In the genomic region with DNA sequence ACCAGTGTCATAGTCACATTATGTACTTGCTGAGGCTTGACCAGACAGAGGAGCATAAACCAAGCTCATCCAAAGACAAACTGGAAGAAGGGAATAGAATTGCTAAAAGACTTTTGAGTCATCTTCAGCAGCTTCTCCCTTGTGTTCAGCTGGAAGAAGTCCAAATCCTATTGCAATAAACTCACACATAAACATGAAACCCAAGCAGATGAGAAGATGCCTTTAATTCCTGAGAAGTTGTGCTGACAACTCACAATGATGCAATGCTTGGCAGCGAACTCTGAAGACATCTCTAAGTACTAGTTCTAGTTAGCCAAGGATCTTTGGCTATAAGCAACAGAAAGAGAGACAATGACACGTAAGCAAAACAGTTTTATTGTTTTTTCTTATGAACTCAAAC, we compare ENCODE assay signal across 14 cellular contexts.
DNase-seq lines count a peak whose midpoint lies in the region; ATAC-seq, FAIRE-seq and TF ChIP-seq lines count a peak whose summit lies in the region.
"Had no signal": no experiment of that assay in that cellular context is flagged by ENCODE, and none has a peak within 500 bp of the region (broad histone marks: within the 10 kb centered on the region; RNA-seq: fewer than 3 reads in every experiment).

No MANE protein-coding gene starts in this region.

- H3K9ac ChIP-seq in IMR-90 (ENCODE audit: low read depth, low read length) (no peak overlapping the region), colonic mucosa (ENCODE audit: low read depth in 2 of 2, low read length in 2 of 2) (no peak overlapping the region), mesenchymal stem cell (ENCODE audit: low read length) (no peak overlapping the region), HepG2 (ENCODE audit: insufficient read depth, low read depth, low read length) (no peak overlapping the region)

- H2AK5ac ChIP-seq in IMR-90 (ENCODE audit: low read depth, low read length) (no peak overlapping the region), mesenchymal stem cell (ENCODE audit: low read length, severe bottlenecking) (no peak overlapping the region)

- H3K4me1 ChIP-seq in IMR-90 (ENCODE audit: control insufficient read depth, insufficient read depth, low read length) (no peaks in the 10 kb centered on the region), colonic mucosa (no peaks in the 10 kb centered on the region), mesenchymal stem cell (ENCODE audit: control insufficient read depth, insufficient read depth, low read depth, low read length) (no peaks in the 10 kb centered on the region), HepG2 (ENCODE audit: insufficient read depth, low read length) (no peaks in the 10 kb centered on the region)
- H3K4me1 ChIP-seq: adrenal gland, psoas muscle, vagina had no signal

- H2BK120ac ChIP-seq in IMR-90 (ENCODE audit: low read depth, low read length) = no peak overlapping the region
- no peak overlapping the region for H2BK120ac ChIP-seq in mesenchymal stem cell (ENCODE audit: low read depth, low read length)

- H3K27me3 ChIP-seq in AG04450 (ENCODE audit: control insufficient read depth, insufficient read depth, low read length) = no peaks in the 10 kb centered on the region
- H3K27me3 ChIP-seq in IMR-90 (ENCODE audit: control insufficient read depth, insufficient read depth, low read length) = no peaks in the 10 kb centered on the region
- no peaks in the 10 kb centered on the region for H3K27me3 ChIP-seq in colonic mucosa
- H3K27me3 ChIP-seq in mesenchymal stem cell (ENCODE audit: control insufficient read depth in 1 of 2, insufficient read depth in 1 of 2, low read length in 2 of 2) = no peaks in the 10 kb centered on the region
- H3K27me3 ChIP-seq in HepG2 (ENCODE audit: control insufficient read depth in 1 of 2, insufficient read depth in 2 of 2, low read length in 2 of 2) = no peaks in the 10 kb centered on the region
- H3K27me3 ChIP-seq: adrenal gland, vagina had no signal

- no peaks in the 10 kb centered on the region for H3K79me2 ChIP-seq in HepG2 (ENCODE audit: insufficient read depth, low read length)

- H2AFZ ChIP-seq in IMR-90 (replicated peaks; ENCODE audit: low read length, poor library complexity) (no peak overlapping the region), mesenchymal stem cell (ENCODE audit: low read depth, low read length) (no peak overlapping the region), HepG2 (ENCODE audit: low read length) (no peak overlapping the region)

- H3K4me3 ChIP-seq in AG04450 (ENCODE audit: low read depth, low read length) (no peak overlapping the region), IMR-90 (ENCODE audit: insufficient read depth, low read depth, low read length) (no peak overlapping the region), colonic mucosa (no peak overlapping the region), mesenchymal stem cell (ENCODE audit: insufficient read depth in 1 of 2, low read depth in 1 of 2, low read length in 2 of 2) (no peak overlapping the region), HepG2 (replicated peaks in 1 of 3; ENCODE audit: insufficient read depth in 1 of 3, low read depth in 2 of 3, low read length in 3 of 3) (no peak overlapping the region)
- H3K4me3 ChIP-seq: adrenal gland, psoas muscle, vagina had no signal

- H3K79me1 ChIP-seq in IMR-90 (ENCODE audit: low read depth in 1 of 2, low read length in 2 of 2) (no peaks in the 10 kb centered on the region), mesenchymal stem cell (replicated peaks; ENCODE audit: low read length, poor library complexity, severe bottlenecking) (no peaks in the 10 kb centered on the region)

- H3K36me3 ChIP-seq in IMR-90 (ENCODE audit: control insufficient read depth, insufficient read depth, low read length) (no peaks in the 10 kb centered on the region), colonic mucosa (no peaks in the 10 kb centered on the region), mesenchymal stem cell (ENCODE audit: control insufficient read depth in 1 of 2, insufficient read depth in 2 of 2, low read depth in 1 of 2, low read length in 2 of 2) (no peaks in the 10 kb centered on the region), HepG2 (replicated peaks in 1 of 2; ENCODE audit: control insufficient read depth in 1 of 2, insufficient read depth in 2 of 2, low read length in 2 of 2) (no peaks in the 10 kb centered on the region)
- H3K36me3 ChIP-seq: adrenal gland, vagina had no signal

- no peak for TF ChIP-seq EP300 in HepG2 (IDR thresholded peaks at IDR 0.05; ENCODE audit: low read depth in 2 of 2, low read length in 2 of 2)
- TF ChIP-seq EP300 in HepG2 (CRISPR knock-in tag; IDR thresholded peaks at IDR 0.05; ENCODE audit: borderline replicate concordance) = no peak

- H4K5ac ChIP-seq in IMR-90 (ENCODE audit: low read depth, low read length) = no peak overlapping the region

- H2BK15ac ChIP-seq in IMR-90 (ENCODE audit: low read depth, low read length) = no peak overlapping the region
- H2BK15ac ChIP-seq in mesenchymal stem cell (ENCODE audit: low read depth, poor library complexity, severe bottlenecking) = no peak overlapping the region

- intact Hi-C loops in IMR-90 (cut with micrococcal nuclease) (loop anchor here (2.0 to 10.0 kb wide), 2 partner anchors 114 to 608 kb away; no protein-coding TSS in a partner anchor), colonic mucosa (cut with DNase I) (no loop called here), HepG2 (cut with micrococcal nuclease; ENCODE audit: unreplicated experiment) (no loop called here)

- H3K56ac ChIP-seq in IMR-90 (ENCODE audit: extremely low read depth, insufficient read depth, low read length) = no peak overlapping the region

- ATAC-seq in IMR-90 (ENCODE audit: low read depth) (peak; percentile 87), HepG2 (no peak), HG03469 (IDR thresholded peaks at IDR 0.05; ENCODE audit: unreplicated experiment) (no peak), GM19351 (IDR thresholded peaks at IDR 0.05; ENCODE audit: unreplicated experiment) (no peak)
- ATAC-seq: activated CD4-positive, CD25-positive, alpha-beta regulatory T cell treated with anti-CD3 and anti-CD28 coated beads, Interleukin-2, amount 50 U/mL, for 24 hours; SK-N-SH treated with all-trans-retinoic acid at 6 μM for 48 hours had no signal

- H4K91ac ChIP-seq in IMR-90 (ENCODE audit: insufficient read depth, low read depth, low read length) = no peak overlapping the region
- H4K91ac ChIP-seq in mesenchymal stem cell (ENCODE audit: low read length) = no peak overlapping the region

- no peak for TF ChIP-seq RAD21 in IMR-90 (IDR thresholded peaks at IDR 0.05; ENCODE audit: low read length)
- TF ChIP-seq RAD21 in HepG2 (CRISPR knock-in tag; IDR thresholded peaks at IDR 0.05) = no peak

- dilution Hi-C loops in IMR-90 (cut with HindIII; ENCODE audit: low sequenced_read_pairs, unreplicated experiment) = no loop called here

- H3K18ac ChIP-seq in IMR-90 (ENCODE audit: low read depth, low read length) (no peak overlapping the region), mesenchymal stem cell (ENCODE audit: low read depth in 1 of 2, low read length in 2 of 2) (no peak overlapping the region)

- H3K27ac ChIP-seq in AG04450 (ENCODE audit: low read depth, low read length) = no peak overlapping the region
- H3K27ac ChIP-seq in IMR-90 (ENCODE audit: insufficient read depth, low read length) = no peak overlapping the region
- no peak overlapping the region for H3K27ac ChIP-seq in colonic mucosa
- H3K27ac ChIP-seq in mesenchymal stem cell (ENCODE audit: low read length, poor library complexity, severe bottlenecking) = no peak overlapping the region
- H3K27ac ChIP-seq in HepG2 (ENCODE audit: extremely low read length, insufficient read depth, low read length) = no peak overlapping the region
- H3K27ac ChIP-seq: adrenal gland, psoas muscle, vagina had no signal

- H2BK12ac ChIP-seq in mesenchymal stem cell (ENCODE audit: low read length in 2 of 2) = no peak overlapping the region

- H4K20me1 ChIP-seq in IMR-90 (ENCODE audit: insufficient read depth, low read length) (no peaks in the 10 kb centered on the region), HepG2 (ENCODE audit: insufficient read depth, low read length) (no peaks in the 10 kb centered on the region)

- H3K23ac ChIP-seq in IMR-90 (ENCODE audit: low read depth, low read length) (no peak overlapping the region), mesenchymal stem cell (ENCODE audit: low read length in 2 of 2) (no peak overlapping the region)

- in situ Hi-C loops in IMR-90 (cut with MboI; ENCODE audit: low sequenced_read_pairs) (no loop called here), HepG2 (cut with HindIII; ENCODE audit: extremely low pct_ligation_motif_present, low pct_unique_long_range_greater_than_20kb) (no loop called here)

- H2AK9ac ChIP-seq in IMR-90 (replicated peaks; ENCODE audit: low read depth, low read length, poor library complexity) = no peak overlapping the region

- POLR2A ChIA-PET in AG04450 (lab: Yijun Ruan, JAX) (no interaction called here), IMR-90 (lab: Charles Lee; ENCODE audit: unreplicated experiment) (no interaction called here), HepG2 (lab: Yijun Ruan, JAX) (no interaction called here)

- H2BK20ac ChIP-seq in IMR-90 (ENCODE audit: low read depth, low read length) = no peak overlapping the region

- no peak for FAIRE-seq in HepG2 (lab: Jason Lieb, UNC)

- no peaks in the 10 kb centered on the region for H3K9me3 ChIP-seq in AG04450 (ENCODE audit: control insufficient read depth, insufficient read depth, low read length)
- no peaks in the 10 kb centered on the region for H3K9me3 ChIP-seq in IMR-90 (ENCODE audit: control insufficient read depth, insufficient read depth, low read length)
- no peaks in the 10 kb centered on the region for H3K9me3 ChIP-seq in colonic mucosa
- H3K9me3 ChIP-seq in mesenchymal stem cell (ENCODE audit: control insufficient read depth, low read length) = no peaks in the 10 kb centered on the region
- H3K9me3 ChIP-seq in HepG2 (ENCODE audit: low read length) = no peaks in the 10 kb centered on the region; the same call in 1 of the 2 replicates
- H3K9me3 ChIP-seq: adrenal gland, vagina had no signal

- H4K8ac ChIP-seq in IMR-90 (ENCODE audit: low read depth in 2 of 2, low read length in 2 of 2) = no peak overlapping the region
- no peak overlapping the region for H4K8ac ChIP-seq in mesenchymal stem cell (ENCODE audit: low read length)

- WGBS in IMR-90 (ENCODE audit: extremely low coverage in 2 of 2, insufficient read length in 1 of 2), 2 experiments = 17% methylated on average over 1 of the region's 2 CpGs; no CpG with 5 or more reads in 1 of the 2 experiments
- 44% methylated on average over 1 of the region's 2 CpGs for WGBS in mesenchymal stem cell
- WGBS in HepG2 (ENCODE audit: low lambda C conversion rate) = 0% methylated on average over 2 of the region's 2 CpGs

- TF ChIP-seq CTCF in AG04450 (IDR thresholded peaks at IDR 0.05; ENCODE audit: low read depth, low read length) (no peak), IMR-90 (conservative IDR thresholded peaks at IDR 0.05; ENCODE audit: low read depth, low read length) (no peak), colonic mucosa (IDR thresholded peaks at IDR 0.05) (no peak), HepG2 (CRISPR knock-in tag; IDR thresholded peaks at IDR 0.05) (no peak)

- CTCF ChIA-PET in AG04450 (lab: Charles Lee) = no interaction called here
- CTCF ChIA-PET in IMR-90 (lab: Yijun Ruan, JAX) = interaction anchor here (0.5 kb wide), 1 partner anchor 428 kb away, joined by 3 read pairs; no protein-coding TSS in a partner anchor
- CTCF ChIA-PET in HepG2 (lab: Yijun Ruan, JAX; ENCODE audit: low intra/inter-chr PET ratio, low total read pairs) = no interaction called here

- BruUV-seq in IMR-90 (replicated peaks; lab: Mats Ljungman, UMichigan) = no TSS peak
- BruUV-seq in HepG2 (replicated peaks; lab: Mats Ljungman, UMichigan) = no TSS peak

- TF ChIP-seq POLR2A in IMR-90 (IDR thresholded peaks at IDR 0.05; ENCODE audit: low read depth, low read length) = no peak
- TF ChIP-seq POLR2A in HepG2 (IDR thresholded peaks at IDR 0.05; ENCODE audit: insufficient read depth in 1 of 2, low read depth in 2 of 2, low read length in 2 of 2) = no peak

- H3K4ac ChIP-seq in IMR-90 (ENCODE audit: low read depth, low read length) = no peak overlapping the region
- no peak overlapping the region for H3K4ac ChIP-seq in mesenchymal stem cell (ENCODE audit: low read depth in 1 of 2, low read length in 2 of 2)

- H2BK5ac ChIP-seq in IMR-90 (ENCODE audit: low read depth, low read length, poor library complexity, severe bottlenecking) = no peak overlapping the region
- no peak overlapping the region for H2BK5ac ChIP-seq in mesenchymal stem cell (ENCODE audit: low read depth, low read length, poor library complexity, severe bottlenecking)

- DNase-seq in AG04450 (ENCODE audit: low read depth, low spot score) = peak; percentile 64
- DNase-seq in IMR-90 = peak; percentile 90
- DNase-seq in colonic mucosa = peak; percentile 24
- DNase-seq in mesenchymal stem cell = peak; percentile 88
- no peak for DNase-seq in HepG2 (ENCODE audit: low spot score)
- DNase-seq in HuH-7.5 (ENCODE audit: low spot score) = no peak
- DNase-seq: adrenal gland, NCI-H1930 had no signal

- H3K14ac ChIP-seq in IMR-90 (replicated peaks; ENCODE audit: low read depth, low read length) (no peak overlapping the region), mesenchymal stem cell (ENCODE audit: low read length in 2 of 2) (no peak overlapping the region)

- H3K4me2 ChIP-seq in IMR-90 (ENCODE audit: low read depth, low read length) = no peak overlapping the region
- no peak overlapping the region for H3K4me2 ChIP-seq in mesenchymal stem cell (ENCODE audit: low read length, poor library complexity, severe bottlenecking)
- no peak overlapping the region for H3K4me2 ChIP-seq in HepG2 (ENCODE audit: low read depth, low read length)

- H3K9me1 ChIP-seq in IMR-90 (ENCODE audit: insufficient read depth, low read length) = no peaks in the 10 kb centered on the region

Comparison
In these comparisons a context has a peak if more than half of its experiments do, and no peak if none do; other contexts are left out.
1. DNase-seq: peak in AG04450 (single experiment), IMR-90 (single experiment), colonic mucosa (single experiment) and mesenchymal stem cell (single experiment); none in HepG2 (single experiment) and HuH-7.5 (single experiment).